ENCODE assay signal across 29 cellular contexts in genomic region chr17:33484559-33484958, GRCh38.
"Had no signal": no experiment of that assay in that cellular context is flagged by ENCODE, and none has a peak within 500 bp of the region (broad histone marks: within the 10 kb centered on the region; RNA-seq: fewer than 3 reads in every experiment).

No MANE protein-coding gene starts in this region.

- FAIRE-seq: urothelium cell line had no signal

- H3K4me3 ChIP-seq: stomach, suprapubic skin, testis, thoracic aorta, thyroid gland, tibial artery, tibial nerve, transverse colon, upper lobe of left lung, upper lobe of right lung, uterus, vagina had no signal

- H3K27ac Mint-ChIP-seq: stimulated activated effector memory CD8-positive, alpha-beta T cell treated with anti-CD3 and anti-CD28 coated beads, Interleukin-12 subunit alpha, Interleukin-12 subunit beta, amount 100 ng/mL, for 72 hours; stimulated activated memory B cell treated with anti-CD40 and anti-IgM and Interleukin-4, amounts not matched to agents 10 μg/mL and 1 μg/mL and 100 μg/mL, for 72 hours; stimulated activated naive B cell treated with anti-CD40 and anti-IgM and Interleukin-4, amounts not matched to agents 10 μg/mL and 1 μg/mL and 100 μg/mL, for 72 hours; stimulated activated naive CD8-positive, alpha-beta T cell treated with anti-CD3 and anti-CD28 coated beads, Interleukin-15, amount 100 ng/mL, for 72 hours; stimulated activated naive CD8-positive, alpha-beta T cell treated with anti-CD3 and anti-CD28 coated beads, Interleukin-15, Interleukin-2, amounts not matched to agents 100 ng/mL and 50 ng/mL, for 24 hours; type B pancreatic cell had no signal

- H3K27me3 ChIP-seq: stomach, suprapubic skin, testis, thyroid gland, tibial nerve, transverse colon, upper lobe of left lung, upper lobe of right lung, uterus, vagina had no signal

- H3K9me3 Mint-ChIP-seq: stimulated activated effector memory CD8-positive, alpha-beta T cell treated with anti-CD3 and anti-CD28 coated beads, Interleukin-12 subunit alpha, Interleukin-12 subunit beta, amount 100 ng/mL, for 72 hours; stimulated activated memory B cell treated with anti-CD40 and anti-IgM and Interleukin-4, amounts not matched to agents 10 μg/mL and 1 μg/mL and 100 μg/mL, for 72 hours; stimulated activated naive CD8-positive, alpha-beta T cell treated with anti-CD3 and anti-CD28 coated beads, Interleukin-15, amount 100 ng/mL, for 72 hours; stimulated activated naive CD8-positive, alpha-beta T cell treated with anti-CD3 and anti-CD28 coated beads, Interleukin-15, Interleukin-2, amounts not matched to agents 100 ng/mL and 50 ng/mL, for 24 hours; type B pancreatic cell had no signal

- H3K27ac ChIP-seq: stomach, suprapubic skin, testis, thoracic aorta, thyroid gland, tibial artery, tibial nerve, transverse colon, upper lobe of left lung, upper lobe of right lung, uterus, vagina had no signal

- H3K36me3 Mint-ChIP-seq: stimulated activated effector memory CD8-positive, alpha-beta T cell treated with anti-CD3 and anti-CD28 coated beads, Interleukin-12 subunit alpha, Interleukin-12 subunit beta, amount 100 ng/mL, for 72 hours; stimulated activated memory B cell treated with anti-CD40 and anti-IgM and Interleukin-4, amounts not matched to agents 10 μg/mL and 1 μg/mL and 100 μg/mL, for 72 hours; stimulated activated naive B cell treated with anti-CD40 and anti-IgM and Interleukin-4, amounts not matched to agents 10 μg/mL and 1 μg/mL and 100 μg/mL, for 72 hours; type B pancreatic cell had no signal

- H3K27me3 Mint-ChIP-seq: stimulated activated memory B cell treated with anti-CD40 and anti-IgM and Interleukin-4, amounts not matched to agents 10 μg/mL and 1 μg/mL and 100 μg/mL, for 72 hours; stimulated activated naive B cell treated with anti-CD40 and anti-IgM and Interleukin-4, amounts not matched to agents 10 μg/mL and 1 μg/mL and 100 μg/mL, for 72 hours; stimulated activated naive CD8-positive, alpha-beta T cell treated with anti-CD3 and anti-CD28 coated beads, Interleukin-15, amount 100 ng/mL, for 72 hours had no signal

- ATAC-seq: stimulated activated effector memory CD8-positive, alpha-beta T cell treated with anti-CD3 and anti-CD28 coated beads, Interleukin-12 subunit alpha, Interleukin-12 subunit beta, amount 100 ng/mL, for 72 hours; stimulated activated memory B cell treated with anti-CD40 and anti-IgM and Interleukin-4, amounts not matched to agents 10 μg/mL and 1 μg/mL and 100 μg/mL, for 72 hours; stimulated activated naive B cell treated with anti-CD40 and anti-IgM and Interleukin-4, amounts not matched to agents 10 μg/mL and 1 μg/mL and 100 μg/mL, for 72 hours; stimulated activated naive CD8-positive, alpha-beta T cell treated with anti-CD3 and anti-CD28 coated beads, Interleukin-15, amount 100 ng/mL, for 72 hours; stimulated activated naive CD8-positive, alpha-beta T cell treated with anti-CD3 and anti-CD28 coated beads, Interleukin-15, Interleukin-2, amounts not matched to agents 100 U/mL and 50 U/mL, for 24 hours; upper lobe of right lung had no signal

- H3K9me3 ChIP-seq: stomach, suprapubic skin, testis, thoracic aorta, thyroid gland, tibial artery, tibial nerve, transverse colon, upper lobe of left lung, upper lobe of right lung, uterus, vagina had no signal

- H3K4me1 Mint-ChIP-seq: stimulated activated effector memory CD8-positive, alpha-beta T cell treated with anti-CD3 and anti-CD28 coated beads, Interleukin-12 subunit alpha, Interleukin-12 subunit beta, amount 100 ng/mL, for 72 hours; stimulated activated memory B cell treated with anti-CD40 and anti-IgM and Interleukin-4, amounts not matched to agents 10 μg/mL and 1 μg/mL and 100 μg/mL, for 72 hours; stimulated activated naive B cell treated with anti-CD40 and anti-IgM and Interleukin-4, amounts not matched to agents 10 μg/mL and 1 μg/mL and 100 μg/mL, for 72 hours; stimulated activated naive CD8-positive, alpha-beta T cell treated with anti-CD3 and anti-CD28 coated beads, Interleukin-15, amount 100 ng/mL, for 72 hours had no signal

- H3K36me3 ChIP-seq: stomach, suprapubic skin, thoracic aorta, thyroid gland, tibial artery, tibial nerve, transverse colon, upper lobe of left lung, upper lobe of right lung, uterus, vagina had no signal

- DNase-seq: stimulated activated CD4-positive, alpha-beta T cell treated with anti-CD3 and anti-CD28 coated beads, Interleukin-2, amount 100 ng/mL, for 48 hours; stimulated activated CD4-positive, alpha-beta T cell treated with anti-CD3 and anti-CD28 coated beads, Interleukin-4, amount 100 ng/mL, for 1 hour; stimulated activated CD4-positive, alpha-beta T cell treated with anti-CD3 and anti-CD28 coated beads, Interleukin-4, amount 100 ng/mL, for 24 hours; stimulated activated CD4-positive, alpha-beta T cell treated with anti-CD3 and anti-CD28 coated beads, Interleukin-4, amount 100 ng/mL, for 4 hours; stimulated activated CD8-positive, alpha-beta memory T cell treated with anti-CD3 and anti-CD28 coated beads, Interleukin-4, amount 100 ng/mL, for 48 hours; stimulated activated naive B cell treated with anti-CD40 and anti-IgM and Interleukin-4, amounts not matched to agents 10 μg/mL and 1 μg/mL and 100 μg/mL, for 72 hours; stimulated activated naive CD4-positive, alpha-beta T cell; stimulated activated naive CD4-positive, alpha-beta T cell treated with Interleukin-2 at 50 U/mL for 16 hours; stimulated activated naive CD8-positive, alpha-beta T cell treated with anti-CD3 and anti-CD28 coated beads, Interleukin-15, amount 100 ng/mL, for 72 hours; stimulated activated naive CD8-positive, alpha-beta T cell treated with anti-CD3 and anti-CD28 coated beads, Interleukin-15, Interleukin-2, amounts not matched to agents 100 U/mL and 50 U/mL, for 24 hours; stomach; substantia nigra; testis; thyroid gland; tibial artery; transverse colon; trophoblast cell; upper lobe of left lung; upper lobe of right lung; uterus had no signal

- H3K4me1 ChIP-seq: stomach, testis, thyroid gland, tibial artery, tibial nerve, transverse colon, upper lobe of left lung, upper lobe of right lung, uterus, vagina had no signal

- H3K4me3 Mint-ChIP-seq: stimulated activated effector memory CD8-positive, alpha-beta T cell treated with anti-CD3 and anti-CD28 coated beads, Interleukin-12 subunit alpha, Interleukin-12 subunit beta, amount 100 ng/mL, for 72 hours; stimulated activated memory B cell treated with anti-CD40 and anti-IgM and Interleukin-4, amounts not matched to agents 10 μg/mL and 1 μg/mL and 100 μg/mL, for 72 hours; stimulated activated naive B cell treated with anti-CD40 and anti-IgM and Interleukin-4, amounts not matched to agents 10 μg/mL and 1 μg/mL and 100 μg/mL, for 72 hours; stimulated activated naive CD8-positive, alpha-beta T cell treated with anti-CD3 and anti-CD28 coated beads, Interleukin-15, amount 100 ng/mL, for 72 hours; stimulated activated naive CD8-positive, alpha-beta T cell treated with anti-CD3 and anti-CD28 coated beads, Interleukin-15, Interleukin-2, amounts not matched to agents 100 ng/mL and 50 ng/mL, for 24 hours; type B pancreatic cell had no signal
